In the genomic region with DNA sequence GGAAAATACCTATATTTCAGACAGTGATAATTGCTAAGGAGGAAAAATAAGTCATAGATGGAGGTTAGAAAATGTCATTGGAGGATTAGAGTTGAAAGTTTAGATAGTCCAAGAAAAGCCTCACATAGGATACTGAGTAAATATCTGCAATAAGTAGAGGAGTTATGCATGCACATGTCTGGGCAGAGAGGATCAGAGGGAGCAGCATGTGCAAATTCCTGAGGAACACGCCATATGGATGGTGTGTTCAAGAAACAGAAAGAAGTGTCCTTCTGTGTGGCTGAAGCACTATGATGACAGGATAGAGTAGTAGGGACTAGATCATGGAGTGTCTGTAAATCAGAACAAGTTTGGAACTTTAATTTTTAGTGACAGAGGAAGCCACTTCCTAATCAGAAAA, we compare ENCODE assay signal across 21 cellular contexts. TPM values are rescaled to one million over a fixed set of nuclear protein-coding genes. Genes with fewer than 3 reads are reported as not detected.
DNase-seq lines count a peak whose midpoint lies in the region; ATAC-seq and TF ChIP-seq lines count a peak whose summit lies in the region.
"Had no signal": no experiment of that assay in that cellular context is flagged by ENCODE, and none has a peak within 500 bp of the region (broad histone marks: within the 10 kb centered on the region; RNA-seq: fewer than 3 reads in every experiment).

No MANE protein-coding gene starts in this region.

- ATAC-seq in RWPE2 (ENCODE audit: low read depth) (peak; percentile 68), gastroesophageal sphincter (no peak), HG03460 (IDR thresholded peaks at IDR 0.05; ENCODE audit: unreplicated experiment) (no peak)

- CTCF ChIA-PET in MCF 10A (lab: Yijun Ruan, JAX) = interaction anchor here (0.7 to 0.9 kb wide), 2 partner anchors 22 to 1080 kb away, joined by 3 to 6 read pairs; no protein-coding TSS in a partner anchor

- intact Hi-C loops in MCF 10A (cut with micrococcal nuclease) = no loop called here
- intact Hi-C loops in breast epithelium (cut with DNase I; ENCODE audit: low total_unique reads) = no loop called here

- no peak for TF ChIP-seq EP300 in gastroesophageal sphincter (IDR thresholded peaks at IDR 0.05)

- H3K27ac Mint-ChIP-seq in MCF 10A (ENCODE audit: low read depth, unreplicated experiment) = peak overlapping the region; percentile 21
- H3K27ac Mint-ChIP-seq: B cell; CD14-positive monocyte; H9; IgD-negative memory B cell; T-helper 1 cell treated with Interleukin-12 subunit alpha and Interleukin-12 subunit beta and Interleukin-4 antibody, amounts not matched to agents 30 μg/mL and 1 μg/mL, for 36 hours had no signal

- no TSS peak for BruUV-seq in MCF 10A (replicated peaks; lab: Mats Ljungman, UMichigan)

- no peaks in the 10 kb centered on the region for H3K36me3 Mint-ChIP-seq in MCF 10A (ENCODE audit: insufficient read depth, unreplicated experiment)
- H3K36me3 Mint-ChIP-seq: CD14-positive monocyte, IgD-negative memory B cell had no signal

- TF ChIP-seq CTCF in MCF 10A (IDR thresholded peaks at IDR 0.05; ENCODE audit: unreplicated experiment) (no peak), breast epithelium (IDR thresholded peaks at IDR 0.05) (no peak), RWPE2 (IDR thresholded peaks at IDR 0.05; ENCODE audit: poor library complexity, severe bottlenecking) (no peak), gastroesophageal sphincter (IDR thresholded peaks at IDR 0.05) (no peak)

- H3K4me3 ChIP-seq in breast epithelium (no peak overlapping the region), RWPE2 (ENCODE audit: severe bottlenecking) (no peak overlapping the region), gastroesophageal sphincter (no peak overlapping the region)
- H3K4me3 ChIP-seq: Peyer's patch, SJCRH30 had no signal

- H3K9me3 Mint-ChIP-seq in MCF 10A (ENCODE audit: unreplicated experiment) = no peaks in the 10 kb centered on the region
- H3K9me3 Mint-ChIP-seq: H9; T-helper 1 cell treated with Interleukin-12 subunit alpha and Interleukin-12 subunit beta and Interleukin-4 antibody, amounts not matched to agents 30 μg/mL and 1 μg/mL, for 36 hours had no signal

- peak overlapping the region in 1 of 2 donors; percentile 7 for H3K27ac ChIP-seq in breast epithelium
- no peak overlapping the region for H3K27ac ChIP-seq in RWPE2 (ENCODE audit: poor library complexity, severe bottlenecking)
- H3K27ac ChIP-seq in gastroesophageal sphincter = peak overlapping the region in 3 of 4 donors; percentile 9 to 49 (median 10)
- H3K27ac ChIP-seq: Peyer's patch, SJCRH30 had no signal

- no peak overlapping the region for H3K4me3 Mint-ChIP-seq in MCF 10A (ENCODE audit: unreplicated experiment)
- H3K4me3 Mint-ChIP-seq: B cell; CD14-positive monocyte; H9; T-helper 1 cell treated with Interleukin-12 subunit alpha and Interleukin-12 subunit beta and Interleukin-4 antibody, amounts not matched to agents 30 μg/mL and 1 μg/mL, for 36 hours had no signal

- no peaks in the 10 kb centered on the region for H3K4me1 ChIP-seq in breast epithelium
- peaks cover 2% of the 10 kb centered on the region for H3K4me1 ChIP-seq in RWPE2 (ENCODE audit: insufficient read depth, poor library complexity, severe bottlenecking)
- H3K4me1 ChIP-seq in gastroesophageal sphincter = peaks cover 0 to 47% (median 4%) of the 10 kb centered on the region in 3 donors
- H3K4me1 ChIP-seq: Peyer's patch had no signal

- H3K9me3 ChIP-seq in breast epithelium (no peaks in the 10 kb centered on the region), RWPE2 (ENCODE audit: severe bottlenecking) (no peaks in the 10 kb centered on the region), gastroesophageal sphincter (no peaks in the 10 kb centered on the region)
- H3K9me3 ChIP-seq: Peyer's patch, SJCRH30 had no signal

- H3K4me1 Mint-ChIP-seq in MCF 10A (ENCODE audit: insufficient read depth, unreplicated experiment) = peaks cover 29% of the 10 kb centered on the region
- H3K4me1 Mint-ChIP-seq: CD14-positive monocyte, H9 had no signal

- TF ChIP-seq POLR2A in breast epithelium (IDR thresholded peaks at IDR 0.05) = no peak
- TF ChIP-seq POLR2A in gastroesophageal sphincter (IDR thresholded peaks at IDR 0.05) = no peak

- 86 to 88% methylated on average over 1 of the region's 1 CpG for WGBS in gastroesophageal sphincter (ENCODE audit: low coverage in 1 of 2), 2 donors

- DNase-seq in MCF 10A (ENCODE audit: unreplicated experiment) = no peak
- DNase-seq in breast epithelium (ENCODE audit: low spot score in 2 of 2) = no peak
- no peak for DNase-seq in RWPE2 (ENCODE audit: low spot score)
- DNase-seq in activated CD4-positive, alpha-beta T cell treated with anti-CD3 and anti-CD28 coated beads, Interleukin-2, amount 50 U/mL, for 4 hours = no peak
- no peak for DNase-seq in stimulated activated CD4-positive, alpha-beta T cell treated with anti-CD3 and anti-CD28 coated beads, Interleukin-12 subunit alpha, Interleukin-12 subunit beta, amount 100 ng/mL, for 4 hours
- DNase-seq: DMS79, H9, MV-4-11, NCI-H1105 treated with DMSO at 0.1 percent for 48 hours, NCI-H2081 treated with DMSO at 0.1 percent for 48 hours, NCI-H446 treated with DMSO at 0.1 percent for 48 hours, NCI-H774, Peyer's patch, SJCRH30 had no signal

- POLR2A ChIA-PET in MCF 10A (lab: Yijun Ruan, JAX) = interaction anchor here (1.0 to 1.1 kb wide), 2 partner anchors 12 to 124 kb away, joined by 4 to 5 read pairs; no protein-coding TSS in a partner anchor

- H3K36me3 ChIP-seq in breast epithelium (no peaks in the 10 kb centered on the region), RWPE2 (ENCODE audit: low read depth) (no peaks in the 10 kb centered on the region), gastroesophageal sphincter (no peaks in the 10 kb centered on the region)
- H3K36me3 ChIP-seq: Peyer's patch, SJCRH30 had no signal

- no peaks in the 10 kb centered on the region for H3K27me3 Mint-ChIP-seq in MCF 10A (ENCODE audit: insufficient read depth, unreplicated experiment)

- H3K27me3 ChIP-seq in breast epithelium (no peaks in the 10 kb centered on the region), RWPE2 (ENCODE audit: insufficient read depth, poor library complexity, severe bottlenecking) (no peaks in the 10 kb centered on the region), gastroesophageal sphincter (no peaks in the 10 kb centered on the region)
- H3K27me3 ChIP-seq: Peyer's patch, SJCRH30 had no signal

RNA-seq across cellular contexts. Expression of a gene that starts 52.2 kb away (rescaled TPM):
- 0.14 TPM in 1 of 2 replicates, not detected in the other for total RNA-seq in MCF 10A (2022)
- 10 to 100 TPM in 1 of 3 donors, 1 to 10 TPM in 2; 3.1 to 15.4 (median 6.2) TPM for total RNA-seq in breast epithelium
- total RNA-seq in gastroesophageal sphincter = 10 to 100 TPM in 3 of 4 donors, 1 to 10 TPM in 1; 8.8 to 61.3 (median 33.7) TPM
- total RNA-seq: B cell, OCI-LY7 had no signal
